ENCODE assay signal across 14 cellular contexts in the genomic region with DNA sequence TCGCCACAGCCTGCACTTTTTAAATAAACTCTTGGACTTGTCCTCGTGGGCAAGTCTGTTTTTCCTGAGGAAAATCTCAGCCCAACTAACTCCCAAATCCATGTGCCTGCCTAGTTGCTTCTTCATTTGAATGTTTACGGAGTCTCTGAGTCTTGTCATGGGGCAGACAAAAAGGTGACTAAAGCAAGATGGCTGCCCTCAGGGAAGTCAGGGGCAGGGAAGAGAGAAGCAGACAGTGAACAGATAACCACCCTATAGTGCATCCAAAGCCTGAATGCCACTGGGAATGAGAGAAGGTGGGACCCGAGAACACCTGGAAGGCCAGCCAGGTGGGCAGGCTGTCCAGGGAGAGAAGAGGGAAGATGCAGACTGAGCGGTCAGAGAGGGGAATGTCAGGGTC. TPM values are rescaled to one million over a fixed set of nuclear protein-coding genes. Genes with fewer than 3 reads are reported as not detected.
DNase-seq lines count a peak whose midpoint lies in the region; ATAC-seq and TF ChIP-seq lines count a peak whose summit lies in the region.
"Had no signal": no experiment of that assay in that cellular context is flagged by ENCODE, and none has a peak within 500 bp of the region (broad histone marks: within the 10 kb centered on the region; RNA-seq: fewer than 3 reads in every experiment).

No MANE protein-coding gene starts in this region.

- TF ChIP-seq CTCF in RWPE1 (conservative IDR thresholded peaks at IDR 0.05; ENCODE audit: low read depth) (no peak), hepatocyte (IDR thresholded peaks at IDR 0.05; ENCODE audit: poor library complexity) (no peak), transverse colon (IDR thresholded peaks at IDR 0.05) (no peak)

- in situ Hi-C loops in transverse colon (cut with MboI; ENCODE audit: low pct_ligation_motif_present in 1 of 4, low pct_unique_long_range_greater_than_20kb in 1 of 4, low sequenced_read_pairs in 3 of 4): no loop called here

- TF ChIP-seq EP300 in transverse colon (IDR thresholded peaks at IDR 0.05; ENCODE audit: low read depth): no peak

- no peak for ATAC-seq in GM21786 (IDR thresholded peaks at IDR 0.05; ENCODE audit: unreplicated experiment)
- ATAC-seq: PC-3 had no signal

- DNase-seq in activated naive CD4-positive, alpha-beta T cell treated with Interleukin-2 at 50 U/mL for 16 hours: no peak
- DNase-seq in RWPE1 (ENCODE audit: low spot score) (no peak), hepatocyte (ENCODE audit: low spot score) (no peak), transverse colon (peak; percentile 5), A172 (ENCODE audit: low spot score) (no peak), NCI-H1105 (lab: John Stamatoyannopoulos, UW) (no peak)
- DNase-seq: effector CD8-positive, alpha-beta T cell; MG63; NCI-H2171 treated with DMSO at 0.1 percent for 48 hours; PC-3 had no signal

- H3K9me2 ChIP-seq in hepatocyte (replicated peaks; ENCODE audit: insufficient read depth): no peaks in the 10 kb centered on the region

- H3K36me3 Mint-ChIP-seq in activated naive CD4-positive, alpha-beta T cell treated with anti-CD3 and anti-CD28 coated beads, Interleukin-2, amount 50 U/mL, for 24 hours: peaks cover 14% of the 10 kb centered on the region

- no peaks in the 10 kb centered on the region for H3K27me3 ChIP-seq in hepatocyte
- H3K27me3 ChIP-seq in transverse colon: no peaks in the 10 kb centered on the region
- H3K27me3 ChIP-seq: ascending aorta, MG63 had no signal

- POLR2A ChIA-PET in RWPE1 (lab: Yijun Ruan, JAX; ENCODE audit: low non-redundant PET): no interaction called here

- H3K27ac Mint-ChIP-seq in activated naive CD4-positive, alpha-beta T cell treated with anti-CD3 and anti-CD28 coated beads, Interleukin-2, amount 50 U/mL, for 24 hours: peak overlapping the region; percentile 93

- H3K36me3 ChIP-seq in hepatocyte (replicated peaks; ENCODE audit: insufficient read depth, low read depth) (no peaks in the 10 kb centered on the region), transverse colon (no peaks in the 10 kb centered on the region)
- H3K36me3 ChIP-seq: ascending aorta, MG63 had no signal

- H3K9me3 ChIP-seq in hepatocyte (ENCODE audit: low read depth): no peaks in the 10 kb centered on the region
- no peaks in the 10 kb centered on the region for H3K9me3 ChIP-seq in transverse colon
- H3K9me3 ChIP-seq: ascending aorta, MG63 had no signal

- H3K9me3 Mint-ChIP-seq in activated naive CD4-positive, alpha-beta T cell treated with anti-CD3 and anti-CD28 coated beads, Interleukin-2, amount 50 U/mL, for 24 hours: no peaks in the 10 kb centered on the region

- no peaks in the 10 kb centered on the region for H3K27me3 Mint-ChIP-seq in activated naive CD4-positive, alpha-beta T cell treated with anti-CD3 and anti-CD28 coated beads, Interleukin-2, amount 50 U/mL, for 24 hours

- peaks cover 95% of the 10 kb centered on the region for H3K79me2 ChIP-seq in hepatocyte

- no peak overlapping the region for H2AFZ ChIP-seq in hepatocyte

- intact Hi-C loops in transverse colon (cut with DNase I; ENCODE audit: low total_unique reads): no loop called here

- 0 out of 2 replicates have a peak overlapping the region, but pooled peaks have one; percentile 6 for H3K27ac ChIP-seq in RWPE1
- H3K27ac ChIP-seq in hepatocyte: peak overlapping the region; percentile 86
- peak overlapping the region in 1 of 4 donors; percentile 6 for H3K27ac ChIP-seq in transverse colon
- H3K27ac ChIP-seq: ascending aorta had no signal

- H3K4me2 ChIP-seq in hepatocyte: no peak overlapping the region

- WGBS in hepatocyte (ENCODE audit: low lambda C conversion rate, missing lambda C conversion rate): 88% methylated on average over 5 of the region's 5 CpGs
- WGBS in transverse colon (ENCODE audit: low coverage in 1 of 2), 2 donors: 87 to 88% methylated on average over 1 to 5 of the region's 5 CpGs

- peaks cover 64% of the 10 kb centered on the region for H3K4me1 ChIP-seq in hepatocyte (ENCODE audit: insufficient read depth)
- H3K4me1 ChIP-seq in transverse colon: peaks cover 52 to 87% (median 60%) of the 10 kb centered on the region in 4 donors

- H4K20me1 ChIP-seq in hepatocyte (ENCODE audit: insufficient read depth, poor library complexity, severe bottlenecking): peaks cover 41% of the 10 kb centered on the region

- H3K4me1 Mint-ChIP-seq in activated naive CD4-positive, alpha-beta T cell treated with anti-CD3 and anti-CD28 coated beads, Interleukin-2, amount 50 U/mL, for 24 hours: peaks cover 93% of the 10 kb centered on the region

- TF ChIP-seq POLR2A in transverse colon (IDR thresholded peaks at IDR 0.05): no peak

- CTCF ChIA-PET in RWPE1 (lab: Yijun Ruan, JAX): no interaction called here

- H3K4me3 ChIP-seq in hepatocyte (no peak overlapping the region), transverse colon (no peak overlapping the region)
- H3K4me3 ChIP-seq: ascending aorta, MG63, smooth muscle cell had no signal

- H3K4me3 Mint-ChIP-seq in activated naive CD4-positive, alpha-beta T cell treated with anti-CD3 and anti-CD28 coated beads, Interleukin-2, amount 50 U/mL, for 24 hours: no peak overlapping the region

RNA-seq across cellular contexts. Expression of a gene that starts 21.4 kb away (rescaled TPM):
- 41.1 and 47.5 TPM in 2 replicates for total RNA-seq in hepatocyte
- 78.4 and 107 TPM in 2 replicates for polyA plus RNA-seq in hepatocyte
- total RNA-seq in transverse colon: 10 to 100 TPM; 50.1 to 72.9 (median 53.0) TPM
- total RNA-seq in A172 (2014; rRNA removed; shearing (Covaris generic)): 21.1 and 32.5 TPM in 2 replicates

RNA-seq across cellular contexts. Expression of a gene that starts 24.3 kb away (rescaled TPM):
- total RNA-seq in hepatocyte: 23.6 and 38.6 TPM in 2 replicates
- 42.2 and 58.5 TPM in 2 replicates for polyA plus RNA-seq in hepatocyte
- total RNA-seq in transverse colon: 100 to 1,000 TPM in 2 of 4 donors, 10 to 100 TPM in 2; 81.1 to 163 (median 122) TPM
- 10.9 and 13.9 TPM in 2 replicates for total RNA-seq in A172 (2014; rRNA removed; shearing (Covaris generic))
